ENCODE assay signal across 2 cellular contexts in the genomic region with DNA sequence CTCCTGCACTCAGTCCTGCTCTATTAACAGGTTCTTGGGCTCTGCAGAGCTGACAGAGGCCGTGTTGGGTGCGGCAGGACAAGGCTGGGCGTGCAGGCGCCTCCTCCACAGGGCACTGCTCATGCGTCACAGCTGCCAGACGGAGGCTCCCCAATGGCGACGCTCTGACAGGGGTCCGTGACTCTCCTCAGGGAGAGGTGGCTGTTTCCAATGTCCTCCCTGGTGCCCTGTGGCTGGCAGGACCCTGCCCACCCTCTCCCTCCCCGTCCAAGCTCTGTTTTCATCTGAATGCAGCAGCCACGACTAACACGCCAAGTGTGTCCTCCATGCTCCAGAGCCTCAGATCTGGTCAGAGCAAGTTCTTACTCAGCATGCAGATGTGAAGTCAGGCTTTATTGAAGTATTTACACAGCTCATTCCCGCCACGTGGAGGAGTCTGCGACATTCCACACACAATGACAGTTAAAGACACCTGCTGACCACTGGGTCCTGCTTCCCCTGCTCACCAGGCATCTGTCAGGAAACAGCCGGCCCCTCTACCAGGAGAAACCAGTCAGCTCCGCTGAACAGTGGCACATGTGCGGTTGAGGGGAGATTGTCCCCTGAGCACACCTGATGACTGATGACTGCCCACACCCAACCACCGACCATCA.
TF ChIP-seq lines count a peak whose summit lies in the region.

No MANE protein-coding gene starts in this region.

TF ChIP-seq in SK-N-SH, 30 proteins besides CTCF, POLR2A, EP300 and RAD21 (continued from another document):
- no peak for TF ChIP-seq RCOR1 (IDR thresholded peaks at IDR 0.05; ENCODE audit: low read length)
TF ChIP-seq in SK-N-SH: peak in this region for 0.

TF ChIP-seq in GM23338, 12 proteins besides CTCF, POLR2A, EP300 and RAD21 (continued from another document):
- TF ChIP-seq, protein P1, sequence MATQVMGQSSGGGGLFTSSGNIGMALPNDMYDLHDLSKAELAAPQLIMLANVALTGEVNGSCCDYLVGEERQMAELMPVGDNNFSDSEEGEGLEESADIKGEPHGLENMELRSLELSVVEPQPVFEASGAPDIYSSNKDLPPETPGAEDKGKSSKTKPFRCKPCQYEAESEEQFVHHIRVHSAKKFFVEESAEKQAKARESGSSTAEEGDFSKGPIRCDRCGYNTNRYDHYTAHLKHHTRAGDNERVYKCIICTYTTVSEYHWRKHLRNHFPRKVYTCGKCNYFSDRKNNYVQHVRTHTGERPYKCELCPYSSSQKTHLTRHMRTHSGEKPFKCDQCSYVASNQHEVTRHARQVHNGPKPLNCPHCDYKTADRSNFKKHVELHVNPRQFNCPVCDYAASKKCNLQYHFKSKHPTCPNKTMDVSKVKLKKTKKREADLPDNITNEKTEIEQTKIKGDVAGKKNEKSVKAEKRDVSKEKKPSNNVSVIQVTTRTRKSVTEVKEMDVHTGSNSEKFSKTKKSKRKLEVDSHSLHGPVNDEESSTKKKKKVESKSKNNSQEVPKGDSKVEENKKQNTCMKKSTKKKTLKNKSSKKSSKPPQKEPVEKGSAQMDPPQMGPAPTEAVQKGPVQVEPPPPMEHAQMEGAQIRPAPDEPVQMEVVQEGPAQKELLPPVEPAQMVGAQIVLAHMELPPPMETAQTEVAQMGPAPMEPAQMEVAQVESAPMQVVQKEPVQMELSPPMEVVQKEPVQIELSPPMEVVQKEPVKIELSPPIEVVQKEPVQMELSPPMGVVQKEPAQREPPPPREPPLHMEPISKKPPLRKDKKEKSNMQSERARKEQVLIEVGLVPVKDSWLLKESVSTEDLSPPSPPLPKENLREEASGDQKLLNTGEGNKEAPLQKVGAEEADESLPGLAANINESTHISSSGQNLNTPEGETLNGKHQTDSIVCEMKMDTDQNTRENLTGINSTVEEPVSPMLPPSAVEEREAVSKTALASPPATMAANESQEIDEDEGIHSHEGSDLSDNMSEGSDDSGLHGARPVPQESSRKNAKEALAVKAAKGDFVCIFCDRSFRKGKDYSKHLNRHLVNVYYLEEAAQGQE (IDR thresholded peaks at IDR 0.05; ENCODE audit: unreplicated experiment): no peak
- no peak for TF ChIP-seq EZH2 (IDR thresholded peaks at IDR 0.05; ENCODE audit: low read depth, unreplicated experiment)
- TF ChIP-seq JUNB (IDR thresholded peaks at IDR 0.05; ENCODE audit: unreplicated experiment): no peak
- no peak for TF ChIP-seq STAT1 (IDR thresholded peaks at IDR 0.05; ENCODE audit: unreplicated experiment)
- TF ChIP-seq NANOG (IDR thresholded peaks at IDR 0.05; ENCODE audit: borderline replicate concordance): no peak
- no peak for TF ChIP-seq ZNF114 (CRISPR knock-in tag; IDR thresholded peaks at IDR 0.05)
- TF ChIP-seq CREB1 (CRISPR knock-in tag; IDR thresholded peaks at IDR 0.05; ENCODE audit: low read depth): no peak
- TF ChIP-seq, protein P2, sequence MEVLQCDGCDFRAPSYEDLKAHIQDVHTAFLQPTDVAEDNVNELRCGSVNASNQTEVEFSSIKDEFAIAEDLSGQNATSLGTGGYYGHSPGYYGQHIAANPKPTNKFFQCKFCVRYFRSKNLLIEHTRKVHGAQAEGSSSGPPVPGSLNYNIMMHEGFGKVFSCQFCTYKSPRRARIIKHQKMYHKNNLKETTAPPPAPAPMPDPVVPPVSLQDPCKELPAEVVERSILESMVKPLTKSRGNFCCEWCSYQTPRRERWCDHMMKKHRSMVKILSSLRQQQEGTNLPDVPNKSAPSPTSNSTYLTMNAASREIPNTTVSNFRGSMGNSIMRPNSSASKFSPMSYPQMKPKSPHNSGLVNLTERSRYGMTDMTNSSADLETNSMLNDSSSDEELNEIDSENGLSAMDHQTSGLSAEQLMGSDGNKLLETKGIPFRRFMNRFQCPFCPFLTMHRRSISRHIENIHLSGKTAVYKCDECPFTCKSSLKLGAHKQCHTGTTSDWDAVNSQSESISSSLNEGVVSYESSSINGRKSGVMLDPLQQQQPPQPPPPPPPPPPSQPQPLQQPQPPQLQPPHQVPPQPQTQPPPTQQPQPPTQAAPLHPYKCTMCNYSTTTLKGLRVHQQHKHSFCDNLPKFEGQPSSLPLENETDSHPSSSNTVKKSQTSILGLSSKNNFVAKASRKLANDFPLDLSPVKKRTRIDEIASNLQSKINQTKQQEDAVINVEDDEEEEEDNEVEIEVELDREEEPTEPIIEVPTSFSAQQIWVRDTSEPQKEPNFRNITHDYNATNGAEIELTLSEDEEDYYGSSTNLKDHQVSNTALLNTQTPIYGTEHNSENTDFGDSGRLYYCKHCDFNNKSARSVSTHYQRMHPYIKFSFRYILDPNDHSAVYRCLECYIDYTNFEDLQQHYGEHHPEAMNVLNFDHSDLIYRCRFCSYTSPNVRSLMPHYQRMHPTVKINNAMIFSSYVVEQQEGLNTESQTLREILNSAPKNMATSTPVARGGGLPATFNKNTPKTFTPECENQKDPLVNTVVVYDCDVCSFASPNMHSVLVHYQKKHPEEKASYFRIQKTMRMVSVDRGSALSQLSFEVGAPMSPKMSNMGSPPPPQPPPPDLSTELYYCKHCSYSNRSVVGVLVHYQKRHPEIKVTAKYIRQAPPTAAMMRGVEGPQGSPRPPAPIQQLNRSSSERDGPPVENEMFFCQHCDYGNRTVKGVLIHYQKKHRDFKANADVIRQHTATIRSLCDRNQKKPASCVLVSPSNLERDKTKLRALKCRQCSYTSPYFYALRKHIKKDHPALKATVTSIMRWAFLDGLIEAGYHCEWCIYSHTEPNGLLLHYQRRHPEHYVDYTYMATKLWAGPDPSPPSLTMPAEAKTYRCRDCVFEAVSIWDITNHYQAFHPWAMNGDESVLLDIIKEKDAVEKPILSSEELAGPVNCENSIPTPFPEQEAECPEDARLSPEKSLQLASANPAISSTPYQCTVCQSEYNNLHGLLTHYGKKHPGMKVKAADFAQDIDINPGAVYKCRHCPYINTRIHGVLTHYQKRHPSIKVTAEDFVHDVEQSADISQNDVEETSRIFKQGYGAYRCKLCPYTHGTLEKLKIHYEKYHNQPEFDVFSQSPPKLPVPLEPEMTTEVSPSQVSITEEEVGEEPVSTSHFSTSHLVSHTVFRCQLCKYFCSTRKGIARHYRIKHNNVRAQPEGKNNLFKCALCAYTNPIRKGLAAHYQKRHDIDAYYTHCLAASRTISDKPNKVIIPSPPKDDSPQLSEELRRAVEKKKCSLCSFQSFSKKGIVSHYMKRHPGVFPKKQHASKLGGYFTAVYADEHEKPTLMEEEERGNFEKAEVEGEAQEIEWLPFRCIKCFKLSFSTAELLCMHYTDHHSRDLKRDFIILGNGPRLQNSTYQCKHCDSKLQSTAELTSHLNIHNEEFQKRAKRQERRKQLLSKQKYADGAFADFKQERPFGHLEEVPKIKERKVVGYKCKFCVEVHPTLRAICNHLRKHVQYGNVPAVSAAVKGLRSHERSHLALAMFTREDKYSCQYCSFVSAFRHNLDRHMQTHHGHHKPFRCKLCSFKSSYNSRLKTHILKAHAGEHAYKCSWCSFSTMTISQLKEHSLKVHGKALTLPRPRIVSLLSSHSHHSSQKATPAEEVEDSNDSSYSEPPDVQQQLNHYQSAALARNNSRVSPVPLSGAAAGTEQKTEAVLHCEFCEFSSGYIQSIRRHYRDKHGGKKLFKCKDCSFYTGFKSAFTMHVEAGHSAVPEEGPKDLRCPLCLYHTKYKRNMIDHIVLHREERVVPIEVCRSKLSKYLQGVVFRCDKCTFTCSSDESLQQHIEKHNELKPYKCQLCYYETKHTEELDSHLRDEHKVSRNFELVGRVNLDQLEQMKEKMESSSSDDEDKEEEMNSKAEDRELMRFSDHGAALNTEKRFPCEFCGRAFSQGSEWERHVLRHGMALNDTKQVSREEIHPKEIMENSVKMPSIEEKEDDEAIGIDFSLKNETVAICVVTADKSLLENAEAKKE (CRISPR knock-in tag; IDR thresholded peaks at IDR 0.05): no peak
- TF ChIP-seq ETS1 (IDR thresholded peaks at IDR 0.05): no peak
- TF ChIP-seq ZNF331 (CRISPR knock-in tag; IDR thresholded peaks at IDR 0.05; ENCODE audit: low read depth): no peak
